In the genomic region with DNA sequence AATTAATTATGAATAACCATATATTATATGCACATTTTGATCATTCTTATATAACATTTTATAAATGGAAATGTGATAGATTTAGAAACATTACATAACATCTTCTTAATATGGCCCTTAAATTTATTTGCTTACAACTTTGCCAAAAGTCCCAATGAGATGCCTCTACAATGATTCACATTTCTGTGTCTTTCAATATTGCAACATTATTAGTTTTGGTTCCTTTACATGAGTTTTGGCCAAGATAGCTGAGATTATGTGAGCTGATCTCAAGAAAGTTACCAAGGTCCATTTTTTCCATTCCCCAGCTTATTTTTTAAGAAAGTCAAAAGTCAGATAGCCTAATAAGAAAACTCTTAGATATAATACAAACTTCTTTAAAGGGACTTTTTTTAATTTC, we compare ENCODE assay signal across 23 cellular contexts.
A peak's percentile ranks its signal among the peaks of the same experiment; 100 is the strongest.
DNase-seq lines count a peak whose midpoint lies in the region; TF ChIP-seq lines count a peak whose summit lies in the region.
"Had no signal": no experiment of that assay in that cellular context is flagged by ENCODE, and none has a peak within 500 bp of the region (broad histone marks: within the 10 kb centered on the region; RNA-seq: fewer than 3 reads in every experiment).

No MANE protein-coding gene starts in this region.

- H3K36me3 Mint-ChIP-seq in endodermal cell (ENCODE audit: low read depth), result peaks cover 2% of the 10 kb centered on the region

- no peak overlapping the region for H3K4me3 Mint-ChIP-seq in endodermal cell
- H3K4me3 Mint-ChIP-seq: activated CD8-positive, alpha-beta T cell treated with anti-CD3 and anti-CD28 coated beads for 36 hours; activated T-helper 1 cell treated with anti-CD3 and anti-CD28 coated beads, Interleukin-12 subunit alpha, Interleukin-12 subunit beta, Interleukin-2, Interleukin-4 antibody, amounts not matched to agents 30 ng/mL and 10 ng/mL and 1 ng/mL, durations not matched to agents 14 hours and 24 hours and 36 hours had no signal

- no peaks in the 10 kb centered on the region for H3K9me3 Mint-ChIP-seq in endodermal cell

- H3K36me3 ChIP-seq in SJSA1 (no peaks in the 10 kb centered on the region), endodermal cell (ENCODE audit: control insufficient read depth, insufficient read depth, low read length) (no peaks in the 10 kb centered on the region)
- H3K36me3 ChIP-seq: adrenal gland; BLaER1 treated with 17β-estradiol and CSF1 and Interleukin-3, amounts not matched to agents 10 nM and 100 nM; colonic mucosa; right atrium auricular region had no signal

- peaks cover 17% of the 10 kb centered on the region for H3K4me1 ChIP-seq in SJSA1 (replicated peaks)
- H3K4me1 ChIP-seq in endodermal cell (ENCODE audit: control insufficient read depth, insufficient read depth, low read length), result no peaks in the 10 kb centered on the region
- H3K4me1 ChIP-seq: adrenal gland; BLaER1 treated with 17β-estradiol and CSF1 and Interleukin-3, amounts not matched to agents 10 nM and 100 nM; colonic mucosa; right atrium auricular region had no signal

- peaks cover 5% of the 10 kb centered on the region for H3K4me1 Mint-ChIP-seq in endodermal cell

- H3K9ac ChIP-seq in endodermal cell (ENCODE audit: extremely low read depth, low read length, poor library complexity, severe bottlenecking), result no peak overlapping the region
- H3K9ac ChIP-seq: BLaER1 treated with 17β-estradiol and CSF1 and Interleukin-3, amounts not matched to agents 10 nM and 100 nM had no signal

- H3K27ac ChIP-seq in SJSA1 (peak overlapping the region; percentile 66), endodermal cell (ENCODE audit: low read depth, low read length) (no peak overlapping the region)
- H3K27ac ChIP-seq: adrenal gland; BLaER1 treated with 17β-estradiol and CSF1 and Interleukin-3, amounts not matched to agents 10 nM and 100 nM; colonic mucosa; right atrium auricular region; VCaP had no signal

- no peaks in the 10 kb centered on the region for H3K27me3 Mint-ChIP-seq in endodermal cell (ENCODE audit: insufficient read depth)
- H3K27me3 Mint-ChIP-seq: activated CD8-positive, alpha-beta T cell treated with anti-CD3 and anti-CD28 coated beads for 36 hours had no signal

- H3K27me3 ChIP-seq in SJSA1 (replicated peaks) (no peaks in the 10 kb centered on the region), endodermal cell (ENCODE audit: control insufficient read depth, insufficient read depth, low read length, poor library complexity, severe bottlenecking) (no peaks in the 10 kb centered on the region)
- H3K27me3 ChIP-seq: adrenal gland; BLaER1 treated with 17β-estradiol and CSF1 and Interleukin-3, amounts not matched to agents 10 nM and 100 nM; colonic mucosa; right atrium auricular region had no signal

- H3K9me3 ChIP-seq in SJSA1 (replicated peaks) (no peaks in the 10 kb centered on the region), endodermal cell (ENCODE audit: control insufficient read depth, low read length) (no peaks in the 10 kb centered on the region)
- H3K9me3 ChIP-seq: adrenal gland; BLaER1 treated with 17β-estradiol and CSF1 and Interleukin-3, amounts not matched to agents 10 nM and 100 nM; colonic mucosa; right atrium auricular region had no signal

- DNase-seq in ELR (ENCODE audit: low read depth) (peak; percentile 25), SJSA1 (ENCODE audit: low read depth in 1 of 2, low spot score in 2 of 2) (no peak), fibroblast of mammary gland (ENCODE audit: low read depth) (peak; percentile 60), stromal cell of bone marrow (ENCODE audit: low read depth) (peak; percentile 37), NCI-H1417 (lab: John Stamatoyannopoulos, UW) (no peak), endodermal cell (no peak)
- no peak for DNase-seq in activated naive CD4-positive, alpha-beta T cell treated with Interleukin-2 at 50 U/mL for 16 hours
- DNase-seq: activated CD8-positive, alpha-beta T cell treated with anti-CD3 and anti-CD28 coated beads for 36 hours; adrenal gland; colonic mucosa; DMS153; erythroblast; left colon; NCI-H1417 treated with DMSO at 0.1 percent for 48 hours; NCI-H2171; NCI-H82; RPMI8226; stimulated activated CD4-positive, alpha-beta T cell treated with anti-CD3 and anti-CD28 coated beads, Interleukin-1b, Interleukin-23, amount 100 ng/mL, for 48 hours; T-helper 1 cell had no signal

- TF ChIP-seq CTCF in fibroblast of mammary gland (conservative IDR thresholded peaks at IDR 0.05; ENCODE audit: control insufficient read depth, insufficient read depth, low read depth, low read length) (no peak), endodermal cell (conservative IDR thresholded peaks at IDR 0.05) (no peak)

- H3K4me3 ChIP-seq in SJSA1 (no peak overlapping the region), fibroblast of mammary gland (ENCODE audit: control insufficient read depth, low read depth, low read length) (no peak overlapping the region), endodermal cell (ENCODE audit: low read length) (no peak overlapping the region)
- H3K4me3 ChIP-seq: adrenal gland; BLaER1 treated with 17β-estradiol and CSF1 and Interleukin-3, amounts not matched to agents 10 nM and 100 nM; colonic mucosa; right atrium auricular region had no signal

- H3K27ac Mint-ChIP-seq in endodermal cell, result no peak overlapping the region
- H3K27ac Mint-ChIP-seq: activated CD8-positive, alpha-beta T cell treated with anti-CD3 and anti-CD28 coated beads for 36 hours; activated T-helper 1 cell treated with anti-CD3 and anti-CD28 coated beads, Interleukin-12 subunit alpha, Interleukin-12 subunit beta, Interleukin-2, Interleukin-4 antibody, amounts not matched to agents 30 ng/mL and 10 ng/mL and 1 ng/mL, durations not matched to agents 14 hours and 24 hours and 36 hours had no signal

Comparison
In these comparisons a context has a peak if more than half of its experiments do, and no peak if none do; other contexts are left out.
1. DNase-seq: peak in ELR (single experiment), fibroblast of mammary gland (single experiment) and stromal cell of bone marrow (single experiment); none in SJSA1 (0 of 2), NCI-H1417 (0 of 3), activated naive CD4-positive, alpha-beta T cell treated with Interleukin-2 at 50 U/mL for 16 hours (single experiment) and endodermal cell (single experiment).